In genomic region chr15:32030795-32031194, GRCh38 we compare ENCODE assay signal across 8 cellular contexts. TPM values are rescaled to one million over a fixed set of nuclear protein-coding genes. Genes with fewer than 3 reads are reported as not detected.
DNase-seq lines count a peak whose midpoint lies in the region; ATAC-seq and TF ChIP-seq lines count a peak whose summit lies in the region.

No MANE protein-coding gene starts in this region.

- POLR2A ChIA-PET in Panc1 (lab: Charles Lee): no interaction called here

- TF ChIP-seq POLR2A in heart left ventricle (IDR thresholded peaks at IDR 0.05): no peak

- H3K9me3 ChIP-seq in Panc1 (ENCODE audit: control insufficient read depth, insufficient read depth, low read depth, low read length) (no peaks in the 10 kb centered on the region), heart left ventricle (no peaks in the 10 kb centered on the region), psoas muscle (no peaks in the 10 kb centered on the region)

- 3 to 8% (median 5%) methylated on average over 7 to 21 of the region's 21 CpGs for WGBS in heart left ventricle, 4 donors
- WGBS in psoas muscle, 3 donors: 1 to 4% (median 3%) methylated on average over 16 to 21 of the region's 21 CpGs

- H3K4me1 ChIP-seq in Panc1 (ENCODE audit: control insufficient read depth, insufficient read depth, low read length): no peaks in the 10 kb centered on the region
- H3K4me1 ChIP-seq in heart left ventricle: peaks cover 0 to 22% (median 5%) of the 10 kb centered on the region in 12 donors
- H3K4me1 ChIP-seq in psoas muscle: peaks cover 4% of the 10 kb centered on the region

- H3K4me3 ChIP-seq in GM12865 (ENCODE audit: low read depth, low read length) (peak overlapping the region; percentile 41), Panc1 (ENCODE audit: low read depth in 2 of 2, low read length in 2 of 2) (peak overlapping the region; percentile 38 to 42; a peak in 3 of 4 replicates), heart left ventricle (peak overlapping the region; percentile 21 to 63 (median 54)), psoas muscle (peak overlapping the region; percentile 83)

- H3K27me3 ChIP-seq in Panc1 (ENCODE audit: control insufficient read depth, insufficient read depth, low read length) (peaks cover 18% of the 10 kb centered on the region), heart left ventricle (peaks cover 0 to 74% (median 50%) of the 10 kb centered on the region in 9 donors), psoas muscle (ENCODE audit: insufficient read depth in 3 of 3, low read length in 2 of 3) (peaks cover 0 to 22% (median 5%) of the 10 kb centered on the region in 3 donors)

- CTCF ChIA-PET in Panc1 (lab: Charles Lee): no interaction called here

- peaks cover 2% of the 10 kb centered on the region; the same call in 1 of the 2 replicates for H3K36me3 ChIP-seq in Panc1 (ENCODE audit: control insufficient read depth, insufficient read depth, low read length)
- no peaks in the 10 kb centered on the region for H3K36me3 ChIP-seq in heart left ventricle
- no peaks in the 10 kb centered on the region for H3K36me3 ChIP-seq in psoas muscle (ENCODE audit: insufficient read depth in 1 of 2, low read depth in 1 of 2)

- BruUV-seq in Panc1 (replicated peaks; lab: Mats Ljungman, UMichigan): no TSS peak

- no peak for TF ChIP-seq CTCF in GM12865 (IDR thresholded peaks at IDR 0.05; ENCODE audit: insufficient read depth, low read depth, low read length, missing control alignments)
- no peak for TF ChIP-seq CTCF in Panc1 (IDR thresholded peaks at IDR 0.05)
- TF ChIP-seq CTCF in heart left ventricle (IDR thresholded peaks at IDR 0.05): no peak
- no peak for TF ChIP-seq CTCF in psoas muscle (IDR thresholded peaks at IDR 0.05)

- peak; percentile 45; the same call in 1 of the 2 replicates for ATAC-seq in Panc1
- ATAC-seq in heart left ventricle: no peak
- peak in 3 of 4 donors; percentile 17 to 24 (median 23) for ATAC-seq in psoas muscle
- no peak for ATAC-seq in GM21360 (IDR thresholded peaks at IDR 0.05; ENCODE audit: unreplicated experiment)

- in situ Hi-C loops in Panc1 (cut with HindIII; ENCODE audit: low pct_unique_long_range_greater_than_20kb, low sequenced_read_pairs): no loop called here

- H3K27ac ChIP-seq in Panc1 (ENCODE audit: low read length) (no peak overlapping the region), heart left ventricle (peak overlapping the region in 2 of 12 donors; percentile 24 to 31), psoas muscle (peak overlapping the region; percentile 16)

- DNase-seq in GM12865 (ENCODE audit: low read depth) (no peak), Panc1 (ENCODE audit: low read depth, low spot score) (no peak), heart left ventricle (no peak), psoas muscle (no peak), SKM-1 (lab: John Stamatoyannopoulos, UW; ENCODE audit: unreplicated experiment) (no peak), 8988T (no peak), ecto neural progenitor cell (ENCODE audit: low spot score) (no peak)

- intact Hi-C loops in Panc1 (cut with micrococcal nuclease; ENCODE audit: unreplicated experiment): loop anchor here (10.0 kb wide), 1 partner anchor 84 kb away; no protein-coding TSS in a partner anchor
- intact Hi-C loops in heart left ventricle (cut with DNase I): no loop called here
- intact Hi-C loops in psoas muscle (cut with DNase I): no loop called here

RNA-seq across cellular contexts. Expression of gene CHRNA7, which starts 0.5 kb away (rescaled TPM):
- total RNA-seq in Panc1 (2021; ENCODE audit: unreplicated experiment) (3.3 TPM), heart left ventricle (1 to 10 TPM in 4 of 9 donors, under 1 TPM in 5; 0.25 to 2.1 (median 0.81) TPM), psoas muscle (under 1 TPM; 0.32 to 0.95 (median 0.69) TPM)
- polyA plus RNA-seq in Panc1 (2012; ENCODE audit: insufficient read length): 3.3 TPM
- polyA plus RNA-seq in heart left ventricle (1 to 10 TPM in 1 of 2 donors, under 1 TPM in 1; 0.98 to 1.0 TPM), psoas muscle (1 to 10 TPM in 1 of 3 donors, under 1 TPM in 2; 0.18 to 1.9 (median 0.35) TPM)

Comparison
In these comparisons a context has a peak if more than half of its experiments do, and no peak if none do; other contexts are left out.
1. ATAC-seq: peak in Panc1 (single experiment) and psoas muscle (3 of 4); none in heart left ventricle (0 of 4) and GM21360 (single experiment).
2. Peak in every context shown above with its lines, with median percentiles within 50 percentile points of each other: H3K4me3 ChIP-seq.